Comparison of ENCODE assay signal across 9 cellular contexts in the genomic region with DNA sequence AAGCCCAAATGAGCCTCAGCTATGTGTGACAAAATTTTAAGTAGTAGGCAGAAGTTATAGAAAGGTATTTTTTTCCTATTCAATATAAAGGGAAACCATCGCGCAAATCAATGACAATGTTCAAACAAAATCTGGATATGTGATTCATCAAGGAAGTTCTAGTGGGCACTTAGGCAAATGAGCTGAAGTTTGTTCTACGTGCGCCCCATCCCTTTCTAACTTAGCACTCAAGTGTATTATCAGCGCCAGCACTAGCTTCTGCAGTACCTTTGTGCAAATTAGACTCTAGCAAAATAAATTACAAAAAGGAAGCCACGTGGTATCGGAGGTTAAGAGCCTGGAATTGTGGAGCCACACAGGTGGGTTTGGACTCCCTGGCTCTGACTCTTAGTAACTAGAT.
DNase-seq lines count a peak whose midpoint lies in the region; ATAC-seq lines count a peak whose summit lies in the region.
"Had no signal": no experiment of that assay in that cellular context is flagged by ENCODE, and none has a peak within 500 bp of the region (broad histone marks: within the 10 kb centered on the region; RNA-seq: fewer than 3 reads in every experiment).

No MANE protein-coding gene starts in this region.

- H3K27ac ChIP-seq in BLaER1 treated with 17β-estradiol and CSF1 and Interleukin-3, amounts not matched to agents 10 nM and 100 nM: no peak overlapping the region
- H3K27ac ChIP-seq in Karpas-422 (ENCODE audit: low read length): peak overlapping the region; percentile 73
- peak overlapping the region; percentile 54 for H3K27ac ChIP-seq in ectodermal cell (ENCODE audit: insufficient read depth, low read depth, low read length, poor library complexity, severe bottlenecking)

- H2AFZ ChIP-seq in Karpas-422 (ENCODE audit: low read length): no peak overlapping the region

- H3K4me2 ChIP-seq in BLaER1 treated with 17β-estradiol and CSF1 and Interleukin-3, amounts not matched to agents 10 nM and 100 nM: peak overlapping the region in 8 of 11 experiments; percentile 0 to 44 (median 18); a peak in 11 of 22 replicates
- H3K4me2 ChIP-seq in Karpas-422 (ENCODE audit: low read depth, low read length, poor library complexity, severe bottlenecking): peak overlapping the region; percentile 79

- DNase-seq in Karpas-422: peak; percentile 86
- DNase-seq in stimulated activated CD4-positive, alpha-beta T cell treated with anti-CD3 and anti-CD28 coated beads, Interleukin-4, amount 100 ng/mL, for 4 hours: no peak
- DNase-seq in COLO668 (lab: John Stamatoyannopoulos, UW; ENCODE audit: unreplicated experiment): no peak
- DNase-seq in hepatic stellate cell (ENCODE audit: low spot score): no peak
- DNase-seq in NCI-H2081 treated with DMSO at 0.1 percent for 48 hours (lab: John Stamatoyannopoulos, UW): no peak
- DNase-seq: CD4-positive, alpha-beta memory T cell had no signal

- H3K9me3 ChIP-seq in BLaER1 treated with 17β-estradiol and CSF1 and Interleukin-3, amounts not matched to agents 10 nM and 100 nM (replicated peaks in 1 of 11): peaks cover 0 to 21% (median 12%) of the 10 kb centered on the region in 11 experiments; a peak in 12 of 22 replicates
- no peaks in the 10 kb centered on the region for H3K9me3 ChIP-seq in Karpas-422 (ENCODE audit: low read length)
- H3K9me3 ChIP-seq in ectodermal cell (ENCODE audit: control insufficient read depth, low read length): no peaks in the 10 kb centered on the region

- H3K9me2 ChIP-seq in Karpas-422 (replicated peaks; ENCODE audit: insufficient read depth, low read length): no peaks in the 10 kb centered on the region

- H3K36me3 ChIP-seq in BLaER1 treated with 17β-estradiol and CSF1 and Interleukin-3, amounts not matched to agents 10 nM and 100 nM: peaks cover 0 to 60% (median 20%) of the 10 kb centered on the region in 11 experiments; a peak in 16 of 22 replicates
- H3K36me3 ChIP-seq in Karpas-422 (ENCODE audit: insufficient read depth, low read length): no peaks in the 10 kb centered on the region
- no peaks in the 10 kb centered on the region for H3K36me3 ChIP-seq in ectodermal cell (ENCODE audit: control insufficient read depth, insufficient read depth, low read length)

- H3K9ac ChIP-seq in BLaER1 treated with 17β-estradiol and CSF1 and Interleukin-3, amounts not matched to agents 10 nM and 100 nM: no peak overlapping the region
- peak overlapping the region; percentile 46 for H3K9ac ChIP-seq in Karpas-422 (ENCODE audit: low read length)

- H3K79me2 ChIP-seq in Karpas-422 (ENCODE audit: low read length): peaks cover 99% of the 10 kb centered on the region

- H4K20me1 ChIP-seq in BLaER1 treated with 17β-estradiol and CSF1 and Interleukin-3, amounts not matched to agents 10 nM and 100 nM: peaks cover 77 to 100% (median 100%) of the 10 kb centered on the region in 11 experiments
- H4K20me1 ChIP-seq in Karpas-422 (ENCODE audit: insufficient read depth, low read depth, low read length): no peaks in the 10 kb centered on the region

- peaks cover 22 to 81% (median 29%) of the 10 kb centered on the region in 10 experiments for H3K4me1 ChIP-seq in BLaER1 treated with 17β-estradiol and CSF1 and Interleukin-3, amounts not matched to agents 10 nM and 100 nM
- H3K4me1 ChIP-seq in Karpas-422 (ENCODE audit: low read length): peaks cover 60% of the 10 kb centered on the region
- peaks cover 3% of the 10 kb centered on the region for H3K4me1 ChIP-seq in ectodermal cell (ENCODE audit: control insufficient read depth, insufficient read depth, low read length)

- H3K27me3 ChIP-seq in BLaER1 treated with 17β-estradiol and CSF1 and Interleukin-3, amounts not matched to agents 10 nM and 100 nM: no peaks in the 10 kb centered on the region
- H3K27me3 ChIP-seq in Karpas-422 (ENCODE audit: low read length): no peaks in the 10 kb centered on the region
- no peaks in the 10 kb centered on the region for H3K27me3 ChIP-seq in ectodermal cell (ENCODE audit: control insufficient read depth, insufficient read depth, low read length, poor library complexity, severe bottlenecking)

- no peak overlapping the region for H3K4me3 ChIP-seq in BLaER1 treated with 17β-estradiol and CSF1 and Interleukin-3, amounts not matched to agents 10 nM and 100 nM
- peak overlapping the region; percentile 49 for H3K4me3 ChIP-seq in Karpas-422 (ENCODE audit: low read length)
- no peak overlapping the region for H3K4me3 ChIP-seq in ectodermal cell (ENCODE audit: insufficient read depth, low read depth, low read length)

- WGBS in ectodermal cell, 2 experiments: 88 to 89% methylated on average over 7 of the region's 7 CpGs

- peak; percentile 55 for ATAC-seq in GM19397 (IDR thresholded peaks at IDR 0.05; ENCODE audit: unreplicated experiment)

Comparison
In these comparisons a context has a peak if more than half of its experiments do, and no peak if none do; other contexts are left out.
1. H3K27ac ChIP-seq: peak in Karpas-422 (single experiment) and ectodermal cell (single experiment); none in BLaER1 treated with 17β-estradiol and CSF1 and Interleukin-3, amounts not matched to agents 10 nM and 100 nM (0 of 11).